In the genomic region with DNA sequence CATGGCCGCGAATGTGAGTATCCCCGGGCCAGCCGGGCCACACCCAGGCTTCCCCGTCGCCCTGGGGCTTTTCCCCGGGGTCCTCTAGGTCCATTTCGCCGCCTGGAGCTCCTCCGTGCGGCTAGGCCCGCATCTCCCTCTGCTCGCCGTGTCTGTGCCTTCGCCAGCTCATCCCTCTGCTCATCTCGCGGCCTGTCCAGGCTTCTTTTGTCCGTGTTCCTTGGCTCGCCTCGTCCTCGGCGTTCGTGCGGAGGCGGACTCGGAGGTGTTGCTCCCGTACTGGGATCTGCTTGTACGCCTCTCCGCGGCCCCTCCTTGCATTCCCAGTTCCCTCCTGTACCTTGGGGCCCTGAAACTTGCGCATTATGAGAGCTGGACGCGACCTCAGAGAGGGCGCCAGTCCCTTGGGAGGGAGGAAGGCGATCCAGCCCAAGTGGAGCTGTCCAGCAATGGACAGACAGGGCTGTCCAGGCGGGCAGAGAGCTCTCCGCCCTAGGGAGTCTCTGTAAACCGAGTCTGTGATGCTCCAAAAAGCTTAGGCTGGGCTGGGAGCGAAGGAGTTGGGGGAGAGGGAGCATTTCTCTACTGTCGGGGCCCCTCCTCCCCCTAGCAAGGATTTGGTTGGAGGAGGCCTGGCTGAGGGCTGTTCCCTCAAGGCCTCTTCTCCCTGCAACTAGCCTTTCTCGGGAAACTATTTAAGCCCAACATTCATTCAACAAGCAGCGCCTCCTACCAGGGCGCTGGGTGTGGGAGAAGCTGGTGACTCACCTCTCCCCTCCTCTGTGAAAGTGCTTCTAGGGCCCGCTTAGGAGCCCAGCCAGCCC, we compare ENCODE assay signal across 1 cellular context.
TF ChIP-seq lines count a peak whose summit lies in the region.

No MANE protein-coding gene starts in this region.

TF ChIP-seq in GM12878, 131 proteins besides CTCF, POLR2A, EP300 and RAD21:
- TF ChIP-seq, protein P1, sequence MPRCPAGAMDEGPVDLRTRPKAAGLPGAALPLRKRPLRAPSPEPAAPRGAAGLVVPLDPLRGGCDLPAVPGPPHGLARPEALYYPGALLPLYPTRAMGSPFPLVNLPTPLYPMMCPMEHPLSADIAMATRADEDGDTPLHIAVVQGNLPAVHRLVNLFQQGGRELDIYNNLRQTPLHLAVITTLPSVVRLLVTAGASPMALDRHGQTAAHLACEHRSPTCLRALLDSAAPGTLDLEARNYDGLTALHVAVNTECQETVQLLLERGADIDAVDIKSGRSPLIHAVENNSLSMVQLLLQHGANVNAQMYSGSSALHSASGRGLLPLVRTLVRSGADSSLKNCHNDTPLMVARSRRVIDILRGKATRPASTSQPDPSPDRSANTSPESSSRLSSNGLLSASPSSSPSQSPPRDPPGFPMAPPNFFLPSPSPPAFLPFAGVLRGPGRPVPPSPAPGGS (IDR thresholded peaks at IDR 0.05; ENCODE audit: borderline replicate concordance, insufficient read depth, low read depth, low read length, poor library complexity, severe bottlenecking), result no peak
- TF ChIP-seq RCOR1 (conservative IDR thresholded peaks at IDR 0.05; ENCODE audit: low read depth, low read length) (0 out of 2 replicates have a peak, but pooled peaks have one; percentile 67), MXI1 (IDR thresholded peaks at IDR 0.05; ENCODE audit: low read depth, low read length) (peak; percentile 14; the same call in 1 of the 2 replicates), KLF5 (IDR thresholded peaks at IDR 0.05; ENCODE audit: partially characterized antibody) (no peak), NR2F1 (conservative IDR thresholded peaks at IDR 0.05) (no peak), KAT2A (conservative IDR thresholded peaks at IDR 0.05; ENCODE audit: control insufficient read depth, low read depth, low read length) (no peak), TAF1 (IDR thresholded peaks at IDR 0.05; ENCODE audit: borderline replicate concordance, low read depth, low read length) (0 out of 2 replicates have a peak, but pooled peaks have one; percentile 5), ZZZ3 (IDR thresholded peaks at IDR 0.05; ENCODE audit: control insufficient read depth, insufficient read length, low read depth) (no peak), SMC3 (IDR thresholded peaks at IDR 0.05; ENCODE audit: borderline replicate concordance, low read length) (no peak), MEF2B (IDR thresholded peaks at IDR 0.05; ENCODE audit: partially characterized antibody, poor library complexity, severe bottlenecking) (peak; percentile 65), SREBF1 (IDR thresholded peaks at IDR 0.05; ENCODE audit: low read length) (no peak), JUNB (IDR thresholded peaks at IDR 0.05) (peak; percentile 15; the same call in 1 of the 2 replicates), SIN3A (IDR thresholded peaks at IDR 0.05; ENCODE audit: low read depth, low read length) (peak; percentile 12; the same call in 1 of the 2 replicates), EGR1 (IDR thresholded peaks at IDR 0.05; ENCODE audit: borderline replicate concordance in 1 of 2, low read depth in 2 of 2, low read length in 2 of 2) (0 out of 3 replicates have a peak, but pooled peaks of 1 of the 2 experiments have one; percentile 31), SREBF2 (IDR thresholded peaks at IDR 0.05; ENCODE audit: low read length) (no peak)
- TF ChIP-seq, protein P2, sequence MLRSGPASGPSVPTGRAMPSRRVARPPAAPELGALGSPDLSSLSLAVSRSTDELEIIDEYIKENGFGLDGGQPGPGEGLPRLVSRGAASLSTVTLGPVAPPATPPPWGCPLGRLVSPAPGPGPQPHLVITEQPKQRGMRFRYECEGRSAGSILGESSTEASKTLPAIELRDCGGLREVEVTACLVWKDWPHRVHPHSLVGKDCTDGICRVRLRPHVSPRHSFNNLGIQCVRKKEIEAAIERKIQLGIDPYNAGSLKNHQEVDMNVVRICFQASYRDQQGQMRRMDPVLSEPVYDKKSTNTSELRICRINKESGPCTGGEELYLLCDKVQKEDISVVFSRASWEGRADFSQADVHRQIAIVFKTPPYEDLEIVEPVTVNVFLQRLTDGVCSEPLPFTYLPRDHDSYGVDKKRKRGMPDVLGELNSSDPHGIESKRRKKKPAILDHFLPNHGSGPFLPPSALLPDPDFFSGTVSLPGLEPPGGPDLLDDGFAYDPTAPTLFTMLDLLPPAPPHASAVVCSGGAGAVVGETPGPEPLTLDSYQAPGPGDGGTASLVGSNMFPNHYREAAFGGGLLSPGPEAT (IDR thresholded peaks at IDR 0.05; ENCODE audit: low read depth), result 0 out of 2 replicates have a peak, but pooled peaks have one; percentile 36
- TF ChIP-seq, protein P3, sequence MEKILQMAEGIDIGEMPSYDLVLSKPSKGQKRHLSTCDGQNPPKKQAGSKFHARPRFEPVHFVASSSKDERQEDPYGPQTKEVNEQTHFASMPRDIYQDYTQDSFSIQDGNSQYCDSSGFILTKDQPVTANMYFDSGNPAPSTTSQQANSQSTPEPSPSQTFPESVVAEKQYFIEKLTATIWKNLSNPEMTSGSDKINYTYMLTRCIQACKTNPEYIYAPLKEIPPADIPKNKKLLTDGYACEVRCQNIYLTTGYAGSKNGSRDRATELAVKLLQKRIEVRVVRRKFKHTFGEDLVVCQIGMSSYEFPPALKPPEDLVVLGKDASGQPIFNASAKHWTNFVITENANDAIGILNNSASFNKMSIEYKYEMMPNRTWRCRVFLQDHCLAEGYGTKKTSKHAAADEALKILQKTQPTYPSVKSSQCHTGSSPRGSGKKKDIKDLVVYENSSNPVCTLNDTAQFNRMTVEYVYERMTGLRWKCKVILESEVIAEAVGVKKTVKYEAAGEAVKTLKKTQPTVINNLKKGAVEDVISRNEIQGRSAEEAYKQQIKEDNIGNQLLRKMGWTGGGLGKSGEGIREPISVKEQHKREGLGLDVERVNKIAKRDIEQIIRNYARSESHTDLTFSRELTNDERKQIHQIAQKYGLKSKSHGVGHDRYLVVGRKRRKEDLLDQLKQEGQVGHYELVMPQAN (conservative IDR thresholded peaks at IDR 0.05), result peak; percentile 19; the same call in 1 of the 2 replicates
- TF ChIP-seq, protein P4, sequence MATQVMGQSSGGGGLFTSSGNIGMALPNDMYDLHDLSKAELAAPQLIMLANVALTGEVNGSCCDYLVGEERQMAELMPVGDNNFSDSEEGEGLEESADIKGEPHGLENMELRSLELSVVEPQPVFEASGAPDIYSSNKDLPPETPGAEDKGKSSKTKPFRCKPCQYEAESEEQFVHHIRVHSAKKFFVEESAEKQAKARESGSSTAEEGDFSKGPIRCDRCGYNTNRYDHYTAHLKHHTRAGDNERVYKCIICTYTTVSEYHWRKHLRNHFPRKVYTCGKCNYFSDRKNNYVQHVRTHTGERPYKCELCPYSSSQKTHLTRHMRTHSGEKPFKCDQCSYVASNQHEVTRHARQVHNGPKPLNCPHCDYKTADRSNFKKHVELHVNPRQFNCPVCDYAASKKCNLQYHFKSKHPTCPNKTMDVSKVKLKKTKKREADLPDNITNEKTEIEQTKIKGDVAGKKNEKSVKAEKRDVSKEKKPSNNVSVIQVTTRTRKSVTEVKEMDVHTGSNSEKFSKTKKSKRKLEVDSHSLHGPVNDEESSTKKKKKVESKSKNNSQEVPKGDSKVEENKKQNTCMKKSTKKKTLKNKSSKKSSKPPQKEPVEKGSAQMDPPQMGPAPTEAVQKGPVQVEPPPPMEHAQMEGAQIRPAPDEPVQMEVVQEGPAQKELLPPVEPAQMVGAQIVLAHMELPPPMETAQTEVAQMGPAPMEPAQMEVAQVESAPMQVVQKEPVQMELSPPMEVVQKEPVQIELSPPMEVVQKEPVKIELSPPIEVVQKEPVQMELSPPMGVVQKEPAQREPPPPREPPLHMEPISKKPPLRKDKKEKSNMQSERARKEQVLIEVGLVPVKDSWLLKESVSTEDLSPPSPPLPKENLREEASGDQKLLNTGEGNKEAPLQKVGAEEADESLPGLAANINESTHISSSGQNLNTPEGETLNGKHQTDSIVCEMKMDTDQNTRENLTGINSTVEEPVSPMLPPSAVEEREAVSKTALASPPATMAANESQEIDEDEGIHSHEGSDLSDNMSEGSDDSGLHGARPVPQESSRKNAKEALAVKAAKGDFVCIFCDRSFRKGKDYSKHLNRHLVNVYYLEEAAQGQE (IDR thresholded peaks at IDR 0.05; ENCODE audit: low read depth, low read length), result peak; percentile 82
